Comparison of ENCODE assay signal across 18 cellular contexts in the genomic region with DNA sequence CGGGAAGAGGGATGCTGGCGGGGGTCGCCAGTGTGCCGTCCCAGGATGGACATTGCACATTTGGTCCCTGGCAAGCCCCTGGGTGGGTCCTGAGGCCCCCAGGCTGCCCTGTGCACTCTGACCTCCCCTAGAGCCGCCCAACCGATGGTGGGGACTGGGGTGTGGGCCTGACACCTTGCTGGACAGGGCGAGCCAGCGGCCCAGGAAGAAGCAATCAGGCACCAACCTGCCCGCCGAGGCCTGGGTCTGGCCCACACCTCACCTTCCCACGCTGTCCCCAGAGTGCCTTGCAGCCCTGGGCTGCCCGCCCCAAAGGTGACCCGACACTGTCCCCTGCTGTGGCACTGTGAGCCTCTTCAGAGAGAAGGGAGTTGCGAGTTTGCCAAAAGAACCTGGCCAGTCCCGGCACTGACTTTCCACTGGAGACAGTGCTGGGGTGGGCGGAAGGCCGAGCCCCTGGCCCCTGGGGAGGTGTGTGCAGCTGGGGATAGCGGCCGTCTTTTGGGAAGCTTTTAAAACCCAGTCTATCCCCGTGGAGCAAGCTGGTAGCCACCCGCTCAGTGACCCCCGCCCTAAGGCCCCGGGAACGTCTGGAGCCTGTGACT. TPM values are rescaled to one million over a fixed set of nuclear protein-coding genes. Genes with fewer than 3 reads are reported as not detected.
DNase-seq lines count a peak whose midpoint lies in the region; ATAC-seq and TF ChIP-seq lines count a peak whose summit lies in the region.
"Had no signal": no experiment of that assay in that cellular context is flagged by ENCODE, and none has a peak within 500 bp of the region (broad histone marks: within the 10 kb centered on the region; RNA-seq: fewer than 3 reads in every experiment).

No MANE protein-coding gene starts in this region.

- no peaks in the 10 kb centered on the region for H3K9me3 Mint-ChIP-seq in immature natural killer cell
- no peaks in the 10 kb centered on the region for H3K9me3 Mint-ChIP-seq in effector memory CD8-positive, alpha-beta T cell
- H3K9me3 Mint-ChIP-seq: activated T-helper 2 cell treated with anti-CD3 and anti-CD28 coated beads, Interferon-gamma antibody, Interleukin-2, Interleukin-4, amounts not matched to agents 10 μg/mL and 5 μg/mL and 100 μg/mL, durations not matched to agents 14 hours and 24 hours and 36 hours; stimulated activated naive CD8-positive, alpha-beta T cell treated with anti-CD3 and anti-CD28 coated beads, Interleukin-15, Interleukin-2, amounts not matched to agents 100 ng/mL and 50 ng/mL, for 24 hours had no signal

- ATAC-seq in body of pancreas: no peak
- ATAC-seq in effector memory CD8-positive, alpha-beta T cell (replicated peaks): no peak
- no peak for ATAC-seq in GM18505 (IDR thresholded peaks at IDR 0.05; ENCODE audit: unreplicated experiment)
- ATAC-seq: activated CD8-positive, alpha-beta T cell treated with anti-CD3 and anti-CD28 coated beads, Interleukin-2, amount 10 ng/mL, durations not matched to agents 7 days and 5 days; PC-3 had no signal

- no peaks in the 10 kb centered on the region for H3K9me3 ChIP-seq in left ventricle myocardium inferior (replicated peaks)
- no peaks in the 10 kb centered on the region for H3K9me3 ChIP-seq in body of pancreas

- H3K27ac Mint-ChIP-seq in immature natural killer cell: no peak overlapping the region
- H3K27ac Mint-ChIP-seq in effector memory CD8-positive, alpha-beta T cell: no peak overlapping the region
- H3K27ac Mint-ChIP-seq: activated CD8-positive, alpha-beta T cell treated with anti-CD3 and anti-CD28 coated beads, Interleukin-2, amount 10 ng/mL, durations not matched to agents 7 days and 5 days; activated T-helper 2 cell treated with anti-CD3 and anti-CD28 coated beads, Interferon-gamma antibody, Interleukin-2, Interleukin-4, amounts not matched to agents 10 μg/mL and 5 μg/mL and 100 μg/mL, durations not matched to agents 14 hours and 24 hours and 36 hours; stimulated activated naive CD8-positive, alpha-beta T cell treated with anti-CD3 and anti-CD28 coated beads, Interleukin-15, Interleukin-2, amounts not matched to agents 100 ng/mL and 50 ng/mL, for 24 hours had no signal

- H3K36me3 Mint-ChIP-seq in immature natural killer cell: no peaks in the 10 kb centered on the region
- no peaks in the 10 kb centered on the region for H3K36me3 Mint-ChIP-seq in effector memory CD8-positive, alpha-beta T cell (ENCODE audit: insufficient read depth)

- H3K4me1 Mint-ChIP-seq in immature natural killer cell: no peaks in the 10 kb centered on the region
- no peaks in the 10 kb centered on the region for H3K4me1 Mint-ChIP-seq in effector memory CD8-positive, alpha-beta T cell (ENCODE audit: low read depth in 2 of 2)

- H3K27me3 Mint-ChIP-seq in immature natural killer cell (ENCODE audit: low read depth in 3 of 3): peaks cover 0 to 1% (median 0%) of the 10 kb centered on the region in 3 donors
- peaks cover 7 to 9% of the 10 kb centered on the region in 2 donors for H3K27me3 Mint-ChIP-seq in effector memory CD8-positive, alpha-beta T cell
- H3K27me3 Mint-ChIP-seq: stimulated activated naive CD8-positive, alpha-beta T cell treated with anti-CD3 and anti-CD28 coated beads, Interleukin-15, Interleukin-2, amounts not matched to agents 100 ng/mL and 50 ng/mL, for 24 hours had no signal

- WGBS in body of pancreas, 2 donors: 58 to 70% methylated on average over 10 to 20 of the region's 24 CpGs

- peaks cover 34% of the 10 kb centered on the region for H3K27me3 ChIP-seq in left ventricle myocardium inferior (ENCODE audit: low read depth)
- H3K27me3 ChIP-seq in body of pancreas: no peaks in the 10 kb centered on the region

- DNase-seq in left ventricle myocardium inferior (peak; percentile 17), cardiac septum (ENCODE audit: low spot score) (no peak), body of pancreas (peak in 3 of 4 donors; percentile 4 to 88 (median 36)), mesenteric fat pad (ENCODE audit: low spot score) (peak; percentile 80), immature natural killer cell (no peak), dedifferentiated amniotic fluid mesenchymal stem cell (ENCODE audit: extremely low spot score) (no peak)
- no peak for DNase-seq in effector memory CD8-positive, alpha-beta T cell
- DNase-seq: activated CD8-positive, alpha-beta T cell treated with anti-CD3 and anti-CD28 coated beads, Interleukin-2, amount 10 ng/mL, durations not matched to agents 7 days and 5 days; amygdala; MM.1S; NCI-H2029; NCI-H524 treated with DMSO at 0.1 percent for 48 hours; PC-3; stimulated activated CD4-positive, alpha-beta T cell treated with anti-CD3 and anti-CD28 coated beads, Interleukin-12 subunit alpha, Interleukin-12 subunit beta, amount 100 ng/mL, for 4 hours had no signal

- peaks cover 46% of the 10 kb centered on the region for H3K4me1 ChIP-seq in left ventricle myocardium inferior
- H3K4me1 ChIP-seq in body of pancreas: peaks cover 86% of the 10 kb centered on the region

- H3K4me3 ChIP-seq in left ventricle myocardium inferior: no peak overlapping the region
- H3K4me3 ChIP-seq in body of pancreas: no peak overlapping the region

- H3K36me3 ChIP-seq in left ventricle myocardium inferior (no peaks in the 10 kb centered on the region), body of pancreas (replicated peaks in 1 of 2; ENCODE audit: insufficient read depth in 1 of 2, low read depth in 2 of 2) (no peaks in the 10 kb centered on the region)

- H3K27ac ChIP-seq in left ventricle myocardium inferior (replicated peaks): peak overlapping the region; percentile 86
- peak overlapping the region; percentile 39 to 100 (median 100) for H3K27ac ChIP-seq in body of pancreas
- H3K27ac ChIP-seq: epithelial cell of prostate had no signal

- TF ChIP-seq CTCF in left ventricle myocardium inferior (IDR thresholded peaks at IDR 0.05; ENCODE audit: borderline replicate concordance): no peak
- TF ChIP-seq CTCF in body of pancreas (IDR thresholded peaks at IDR 0.05): peak in 2 of 7 experiments; percentile 0 to 86

- no peak for TF ChIP-seq POLR2A in body of pancreas (IDR thresholded peaks at IDR 0.05)
- TF ChIP-seq POLR2A in GM18505 (IDR thresholded peaks at IDR 0.05; ENCODE audit: borderline replicate concordance, extremely low read depth, insufficient read depth, insufficient read length): no peak

- H3K4me3 Mint-ChIP-seq in immature natural killer cell: no peak overlapping the region
- H3K4me3 Mint-ChIP-seq in effector memory CD8-positive, alpha-beta T cell: no peak overlapping the region
- H3K4me3 Mint-ChIP-seq: activated CD8-positive, alpha-beta T cell treated with anti-CD3 and anti-CD28 coated beads, Interleukin-2, amount 10 ng/mL, durations not matched to agents 7 days and 5 days; stimulated activated naive CD8-positive, alpha-beta T cell treated with anti-CD3 and anti-CD28 coated beads, Interleukin-15, Interleukin-2, amounts not matched to agents 100 ng/mL and 50 ng/mL, for 24 hours had no signal

- intact Hi-C loops in left ventricle myocardium inferior (cut with micrococcal nuclease): no loop called here
- intact Hi-C loops in cardiac septum (cut with DNase I): no loop called here
- intact Hi-C loops in body of pancreas (cut with DNase I): loop anchor here (10.0 kb wide), 1 partner anchor 101 kb away; no protein-coding TSS in a partner anchor

RNA-seq across cellular contexts. Expression of a gene that starts 12.0 kb away (rescaled TPM):
- total RNA-seq in left ventricle myocardium inferior: 5.1 TPM
- total RNA-seq in cardiac septum: 11.7 TPM
- 10 to 100 TPM; 18.4 to 24.4 TPM for total RNA-seq in body of pancreas
- total RNA-seq in mesenteric fat pad: 16.3 TPM
- under 1 TPM in 1 of 3 donors, not detected in 2; 0.14 TPM for polyA plus RNA-seq in immature natural killer cell

RNA-seq across cellular contexts. Expression of a gene that starts 36.5 kb away (rescaled TPM):
- total RNA-seq in left ventricle myocardium inferior: 16.3 TPM
- total RNA-seq in cardiac septum: 13.9 TPM
- total RNA-seq in body of pancreas: 10 to 100 TPM in 1 of 2 donors, 1 to 10 TPM in 1; 9.9 to 12.2 TPM
- total RNA-seq in mesenteric fat pad: 9.2 TPM
- 10 to 100 TPM in 1 of 3 donors, 1 to 10 TPM in 2; 4.9 to 13.9 (median 7.2) TPM for polyA plus RNA-seq in immature natural killer cell

RNA-seq across cellular contexts. Expression of a gene that starts 58.9 kb away (rescaled TPM):
- total RNA-seq in left ventricle myocardium inferior (35.2 TPM), cardiac septum (37.2 TPM), body of pancreas (10 to 100 TPM; 31.3 to 34.2 TPM), mesenteric fat pad (39.2 TPM)
- polyA plus RNA-seq in immature natural killer cell: 10 to 100 TPM; 25.0 to 36.8 (median 34.6) TPM

Comparison
In these comparisons a context has a peak if more than half of its experiments do, and no peak if none do; other contexts are left out.
1. DNase-seq: peak in left ventricle myocardium inferior (single experiment), body of pancreas (3 of 4) and mesenteric fat pad (single experiment); none in cardiac septum (single experiment), immature natural killer cell (0 of 3), effector memory CD8-positive, alpha-beta T cell (0 of 3) and dedifferentiated amniotic fluid mesenchymal stem cell (single experiment).